21 cellular contexts compared by ENCODE assay signal in the genomic region with DNA sequence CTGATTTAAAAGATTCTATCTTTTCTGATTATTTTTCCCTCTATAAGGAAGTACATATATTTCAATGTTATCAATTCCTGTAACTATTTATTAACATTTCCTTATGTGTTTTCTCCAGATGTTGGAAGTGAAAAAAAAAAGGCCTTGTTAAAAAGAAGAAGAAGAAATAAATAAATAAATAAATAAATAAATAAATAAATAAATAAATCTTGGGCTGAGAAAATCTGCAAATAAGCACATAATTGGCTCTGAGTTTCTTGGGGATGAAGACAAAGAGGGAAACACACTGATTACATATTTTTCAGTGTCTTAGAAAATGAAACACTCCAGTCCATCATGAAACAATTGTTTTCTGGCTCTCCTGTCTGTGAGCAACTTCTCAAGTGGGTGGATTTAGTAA.
"Had no signal": no experiment of that assay in that cellular context is flagged by ENCODE, and none has a peak within 500 bp of the region (broad histone marks: within the 10 kb centered on the region; RNA-seq: fewer than 3 reads in every experiment).

No MANE protein-coding gene starts in this region.

- H3K27ac ChIP-seq: RWPE1 had no signal

- H3K4me3 ChIP-seq: MG63 had no signal

- ATAC-seq: Panc1, T-cell had no signal

- H3K9me2 ChIP-seq: SK-N-SH had no signal

- DNase-seq: Karpas-422, KG1, MG63, NCI-H1092, NCI-H1105 treated with DMSO at 0.1 percent for 48 hours, NCI-H1417 treated with DMSO at 0.1 percent for 48 hours, NCI-H146, NCI-H1694 treated with DMSO at 0.1 percent for 48 hours, NCI-H1930, NCI-H2081, NCI-H2107, NCI-H2227 treated with DMSO at 0.1 percent for 48 hours, NCI-H524, NCI-H526 treated with DMSO at 0.1 percent for 48 hours, NCI-H774, SHP77, SK-N-SH, SW 1271, T-cell had no signal

- H3K27me3 ChIP-seq: MG63 had no signal

- H3K4me2 ChIP-seq: SK-N-SH had no signal

- H3K9ac ChIP-seq: SK-N-SH had no signal
